ENCODE assay signal across 1 cellular context in genomic region chr4:48779095-48779997, GRCh38.
TF ChIP-seq lines count a peak whose summit lies in the region.

No MANE protein-coding gene starts in this region.

TF ChIP-seq in WTC11, 78 proteins besides CTCF, POLR2A, EP300 and RAD21 (continued from another document):
- no peak for TF ChIP-seq USF2 (CRISPR knock-in tag; IDR thresholded peaks at IDR 0.05)
